Comparison of ENCODE assay signal across 12 cellular contexts in the genomic region with DNA sequence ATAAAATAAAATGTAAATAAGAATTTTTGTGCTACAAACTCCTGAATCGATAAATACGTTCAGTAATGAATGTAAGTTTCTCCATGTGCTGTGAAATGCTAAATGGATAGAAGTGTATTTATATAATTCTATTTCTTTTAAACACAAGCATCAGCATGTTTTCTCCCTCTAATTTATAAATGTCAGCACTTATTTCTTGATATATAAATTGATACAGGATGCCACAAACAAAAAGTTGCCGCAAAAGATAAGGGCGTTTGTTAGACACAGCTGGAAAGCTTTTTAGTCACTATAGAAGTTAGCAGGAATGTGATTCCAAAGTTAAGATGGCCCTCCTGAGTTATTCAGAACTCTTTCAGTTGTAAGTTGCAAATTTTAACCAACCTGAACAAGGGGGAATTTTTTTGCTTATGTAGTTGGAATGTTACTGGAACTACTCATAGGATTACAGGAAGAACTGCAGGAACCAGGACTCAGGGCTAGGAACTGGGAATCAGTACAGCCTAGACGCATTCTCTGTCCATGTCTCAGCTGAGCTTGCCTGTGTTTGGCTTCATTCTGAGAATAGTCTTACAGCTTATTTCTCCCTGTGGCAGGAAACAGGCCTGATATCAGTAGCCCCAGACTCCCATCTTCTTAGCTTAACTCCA.
DNase-seq lines count a peak whose midpoint lies in the region; ATAC-seq, FAIRE-seq and TF ChIP-seq lines count a peak whose summit lies in the region.
"Had no signal": no experiment of that assay in that cellular context is flagged by ENCODE, and none has a peak within 500 bp of the region (broad histone marks: within the 10 kb centered on the region; RNA-seq: fewer than 3 reads in every experiment).

No MANE protein-coding gene starts in this region.

- BruUV-seq in K562 (replicated peaks; lab: Mats Ljungman, UMichigan), result no TSS peak

- H3K4me2 ChIP-seq in K562 (ENCODE audit: insufficient read depth, low read length) (no peak overlapping the region), smooth muscle cell (peak overlapping the region; percentile 77)

- intact Hi-C loops in K562 (cut with micrococcal nuclease), result no loop called here

- H3K27me3 ChIP-seq in K562 (ENCODE audit: control insufficient read depth in 2 of 2, insufficient read depth in 2 of 2, low read length in 2 of 2), result no peaks in the 10 kb centered on the region
- H3K27me3 ChIP-seq in smooth muscle cell (ENCODE audit: low read depth), result no peaks in the 10 kb centered on the region

- TF ChIP-seq RAD21 in K562 (CRISPR knock-in tag; conservative IDR thresholded peaks at IDR 0.05 in 1 of 2, IDR thresholded peaks at IDR 0.05 in 1 of 2), result 0 out of 4 replicates have a peak, but pooled peaks of 1 of the 2 experiments have one; percentile 2

- no peak overlapping the region for H3K4me3 ChIP-seq in HEK293 (ENCODE audit: low read depth, low read length)
- H3K4me3 ChIP-seq in K562, result no peak overlapping the region
- no peak overlapping the region for H3K4me3 ChIP-seq in smooth muscle cell
- H3K4me3 ChIP-seq: HAP-1 had no signal

- H4K20me1 ChIP-seq in K562 (replicated peaks; ENCODE audit: control insufficient read depth, insufficient read depth, low read length), result no peaks in the 10 kb centered on the region
- no peaks in the 10 kb centered on the region for H4K20me1 ChIP-seq in smooth muscle cell (ENCODE audit: low read depth)

- in situ Hi-C loops in K562 (cut with MboI), result no loop called here

- POLR2A ChIA-PET in HEK293 (lab: Yijun Ruan, JAX) (no interaction called here), K562 (lab: Yijun Ruan, JAX) (interaction anchor here (0.7 to 1.0 kb wide), 5 partner anchors 8 to 417 kb away, joined by 3 to 5 read pairs (median 3); no protein-coding TSS in a partner anchor)

- TF ChIP-seq CTCF in HEK293 (tag by site-specific recombination; IDR thresholded peaks at IDR 0.05), result no peak
- TF ChIP-seq CTCF in K562 (IDR thresholded peaks at IDR 0.05 in 2 of 3, conservative IDR thresholded peaks at IDR 0.05 in 1 of 3; ENCODE audit: insufficient read depth in 2 of 3, low read depth in 1 of 3, low read length in 3 of 3), result no peak
- TF ChIP-seq CTCF in smooth muscle cell (IDR thresholded peaks at IDR 0.05; ENCODE audit: borderline replicate concordance, insufficient read depth, poor library complexity, severe bottlenecking), result no peak

- TF ChIP-seq POLR2A in K562 (conservative IDR thresholded peaks at IDR 0.05), result no peak

- H3K36me3 ChIP-seq in HEK293 (ENCODE audit: control insufficient read depth in 2 of 2, insufficient read depth in 1 of 2, low read length in 2 of 2), result no peaks in the 10 kb centered on the region
- no peaks in the 10 kb centered on the region for H3K36me3 ChIP-seq in K562 (ENCODE audit: control insufficient read depth, insufficient read depth, low read length)
- no peaks in the 10 kb centered on the region for H3K36me3 ChIP-seq in smooth muscle cell (ENCODE audit: low read depth)
- H3K36me3 ChIP-seq: HAP-1 had no signal

- no peak for FAIRE-seq in K562 (lab: Jason Lieb, UNC)

- TF ChIP-seq EP300 in K562 (IDR thresholded peaks at IDR 0.05; ENCODE audit: low read length), result no peak

- peaks cover 26% of the 10 kb centered on the region for H3F3A ChIP-seq in smooth muscle cell (ENCODE audit: low read depth)

- CTCF ChIA-PET in HEK293 (lab: Yijun Ruan, JAX), result no interaction called here
- CTCF ChIA-PET in K562 (lab: Yijun Ruan, JAX; ENCODE audit: low intra/inter-chr PET ratio), result no interaction called here

- H3K4me1 ChIP-seq in HEK293 (ENCODE audit: control insufficient read depth, insufficient read depth, low read length) (peaks cover 64% of the 10 kb centered on the region), K562 (replicated peaks in 1 of 2; ENCODE audit: control insufficient read depth in 2 of 2, insufficient read depth in 2 of 2, low read length in 2 of 2) (peaks cover 3 to 29% of the 10 kb centered on the region in 2 experiments; a peak in 4 of 5 replicates), smooth muscle cell (ENCODE audit: low read depth) (peaks cover 32% of the 10 kb centered on the region)

- H3K27ac ChIP-seq in HEK293 (ENCODE audit: extremely low read depth, low read depth, low read length), result peak overlapping the region; percentile 72; the same call in 1 of the 2 replicates
- no peak overlapping the region for H3K27ac ChIP-seq in K562 (ENCODE audit: extremely low read depth, low read depth, low read length)
- peak overlapping the region; percentile 96 for H3K27ac ChIP-seq in smooth muscle cell (ENCODE audit: low read depth)

- WGBS in K562 (ENCODE audit: insufficient coverage, low coverage, missing lambda C conversion rate), result 63% methylated on average over 5 of the region's 5 CpGs
- WGBS in smooth muscle cell (ENCODE audit: low lambda C conversion rate), result 53% methylated on average over 5 of the region's 5 CpGs

- no peak for ATAC-seq in K562
- ATAC-seq in HG02759 (IDR thresholded peaks at IDR 0.05; ENCODE audit: unreplicated experiment), result no peak
- no peak for ATAC-seq in HG02678 (IDR thresholded peaks at IDR 0.05; ENCODE audit: unreplicated experiment)
- ATAC-seq: natural killer cell treated with Interleukin-12 subunit alpha and Interleukin-12 subunit beta and Interleukin-15 and Interleukin-18, amount 100 ng/mL, for 72 hours; T-helper 17 cell had no signal

- H3K9ac ChIP-seq in K562 (ENCODE audit: insufficient read depth in 1 of 2, low read depth in 2 of 2, low read length in 2 of 2) (no peak overlapping the region), smooth muscle cell (ENCODE audit: low read depth) (peak overlapping the region; percentile 70)

- H3K9me1 ChIP-seq in K562 (ENCODE audit: control insufficient read depth, insufficient read depth, low read length), result no peaks in the 10 kb centered on the region

- DNase-seq in K562 (ENCODE audit: extremely low read depth in 1 of 4, low spot score in 3 of 4) (no peak), islet precursor cell (peak; percentile 77), smooth muscle cell (lab: John Stamatoyannopoulos, UW; ENCODE audit: unreplicated experiment) (no peak), ecto neural progenitor cell (ENCODE audit: low spot score) (no peak), GF-D8 (lab: John Stamatoyannopoulos, UW) (no peak)
- DNase-seq: substantia nigra, T-helper 17 cell had no signal

- no peaks in the 10 kb centered on the region for H3K9me3 ChIP-seq in HEK293 (ENCODE audit: control insufficient read depth, insufficient read depth, low read depth, low read length)
- H3K9me3 ChIP-seq in K562 (replicated peaks; ENCODE audit: control insufficient read depth, insufficient read depth, low read depth, low read length), result no peaks in the 10 kb centered on the region
- no peaks in the 10 kb centered on the region for H3K9me3 ChIP-seq in smooth muscle cell (replicated peaks; ENCODE audit: low read depth)
- H3K9me3 ChIP-seq: HAP-1 had no signal

- H2AFZ ChIP-seq in K562 (ENCODE audit: low read depth, low read length) (no peak overlapping the region), smooth muscle cell (ENCODE audit: low read depth) (no peak overlapping the region)

- H3K79me2 ChIP-seq in K562 (ENCODE audit: control insufficient read depth, insufficient read depth, low read length) (no peaks in the 10 kb centered on the region), smooth muscle cell (ENCODE audit: low read depth) (no peaks in the 10 kb centered on the region)

TF ChIP-seq in HEK293, 187 proteins besides CTCF, POLR2A, EP300 and RAD21 (continues in another document):
- TF ChIP-seq SP7 (tag by site-specific recombination; IDR thresholded peaks at IDR 0.05), result no peak

TF ChIP-seq in K562, 482 proteins besides CTCF, POLR2A, EP300 and RAD21:
- TF ChIP-seq RBM15 (IDR thresholded peaks at IDR 0.05; ENCODE audit: insufficient read depth, low read length) (no peak), ZNF316 (IDR thresholded peaks at IDR 0.05) (peak; percentile 68; the same call in 1 of the 2 replicates), MAFG (tag; conservative IDR thresholded peaks at IDR 0.05) (peak; percentile 38), MAFK (IDR thresholded peaks at IDR 0.05; ENCODE audit: low read length) (peak; percentile 24; the same call in 1 of the 2 replicates), C11orf30 (IDR thresholded peaks at IDR 0.05; ENCODE audit: low read depth) (peak; percentile 57; the same call in 1 of the 2 replicates), CBFA2T3 (IDR thresholded peaks at IDR 0.05) (0 out of 2 replicates have a peak, but pooled peaks have one; percentile 9), GABPB1 (CRISPR knock-in tag; IDR thresholded peaks at IDR 0.05) (no peak)
